13 cellular contexts compared by ENCODE assay signal in genomic region chr20:32227744-32228688, GRCh38. TPM values are rescaled to one million over a fixed set of nuclear protein-coding genes. Genes with fewer than 3 reads are reported as not detected.
DNase-seq lines count a peak whose midpoint lies in the region; ATAC-seq and TF ChIP-seq lines count a peak whose summit lies in the region.
"Had no signal": no experiment of that assay in that cellular context is flagged by ENCODE, and none has a peak within 500 bp of the region (broad histone marks: within the 10 kb centered on the region; RNA-seq: fewer than 3 reads in every experiment).

No MANE protein-coding gene starts in this region.

- H3K4me1 ChIP-seq in liver (ENCODE audit: control insufficient read depth in 4 of 4, insufficient read depth in 4 of 4, low read length in 3 of 4) (peaks cover 7 to 36% (median 24%) of the 10 kb centered on the region in 4 donors), stomach (peaks cover 17 to 49% (median 32%) of the 10 kb centered on the region in 4 donors)
- H3K4me1 ChIP-seq: adrenal gland, tibial artery had no signal

- no peak overlapping the region for H3K9ac ChIP-seq in liver (ENCODE audit: low read depth in 1 of 2, low read length in 2 of 2)

- no peaks in the 10 kb centered on the region for H3K27me3 ChIP-seq in liver (ENCODE audit: control insufficient read depth in 4 of 4, insufficient read depth in 4 of 4, low read length in 3 of 4)
- no peaks in the 10 kb centered on the region for H3K27me3 ChIP-seq in stomach
- H3K27me3 ChIP-seq: adrenal gland, tibial artery had no signal

- ATAC-seq in activated T-cell treated with anti-CD3 and anti-CD28 coated beads, Interleukin-2, amount 50 U/mL, for 4 hours: no peak
- ATAC-seq in HG03442 (IDR thresholded peaks at IDR 0.05; ENCODE audit: unreplicated experiment) (no peak), HG02588 (IDR thresholded peaks at IDR 0.05; ENCODE audit: unreplicated experiment) (no peak)
- ATAC-seq: effector memory CD8-positive, alpha-beta T cell had no signal

- intact Hi-C loops in activated CD4-positive, alpha-beta memory T cell treated with anti-CD3 and anti-CD28 coated beads for 36 hours (cut with micrococcal nuclease): no loop called here
- intact Hi-C loops in stomach (cut with DNase I; ENCODE audit: low total_unique reads): no loop called here

- no peak for DNase-seq in activated T-cell treated with anti-CD3 and anti-CD28 coated beads, Interleukin-2, amount 50 U/mL, for 24 hours
- no peak for DNase-seq in activated T-cell treated with anti-CD3 and anti-CD28 coated beads, Interleukin-2, amount 50 U/mL, for 4 hours
- no peak for DNase-seq in activated CD4-positive, alpha-beta memory T cell treated with anti-CD3 and anti-CD28 coated beads for 36 hours
- peak; percentile 69 for DNase-seq in stomach
- DNase-seq in AML-193 (lab: John Stamatoyannopoulos, UW): no peak
- DNase-seq: effector memory CD8-positive, alpha-beta T cell; stimulated activated CD4-positive, alpha-beta T cell treated with anti-CD3 and anti-CD28 coated beads, Interleukin-4, amount 100 ng/mL, for 24 hours; tibial artery had no signal

- H3K9me3 ChIP-seq in liver (ENCODE audit: control insufficient read depth in 4 of 4, low read length in 3 of 4) (no peaks in the 10 kb centered on the region), stomach (no peaks in the 10 kb centered on the region)
- H3K9me3 ChIP-seq: adrenal gland, tibial artery had no signal

- POLR2A ChIA-PET in activated CD4-positive, alpha-beta memory T cell treated with anti-CD3 and anti-CD28 coated beads for 36 hours (lab: Charles Lee): no interaction called here

- no peak overlapping the region for H3K4me3 ChIP-seq in liver (ENCODE audit: low read depth in 1 of 3, low read length in 3 of 3)
- no peak overlapping the region for H3K4me3 ChIP-seq in stomach
- H3K4me3 ChIP-seq: adrenal gland, tibial artery had no signal

- TF ChIP-seq POLR2A in stomach (IDR thresholded peaks at IDR 0.05): no peak

- peak in 1 of 2 donors; percentile 23 for TF ChIP-seq RAD21 in liver (IDR thresholded peaks at IDR 0.05)

- no peaks in the 10 kb centered on the region for H3K27me3 Mint-ChIP-seq in activated T-cell treated with anti-CD3 and anti-CD28 coated beads, Interleukin-2, amount 50 U/mL, for 24 hours
- no peaks in the 10 kb centered on the region for H3K27me3 Mint-ChIP-seq in activated T-cell treated with anti-CD3 and anti-CD28 coated beads, Interleukin-2, amount 50 U/mL, for 4 hours (ENCODE audit: low read depth)
- H3K27me3 Mint-ChIP-seq in activated CD4-positive, alpha-beta memory T cell treated with anti-CD3 and anti-CD28 coated beads for 36 hours: no peaks in the 10 kb centered on the region
- H3K27me3 Mint-ChIP-seq: effector memory CD8-positive, alpha-beta T cell had no signal

- H3K27ac ChIP-seq in liver (ENCODE audit: low read depth in 1 of 2, low read length in 2 of 2) (peak overlapping the region; percentile 29 to 66), stomach (peak overlapping the region; percentile 38 to 69 (median 53))
- H3K27ac ChIP-seq: adrenal gland, RWPE1, tibial artery had no signal

- CTCF ChIA-PET in activated CD4-positive, alpha-beta memory T cell treated with anti-CD3 and anti-CD28 coated beads for 36 hours (lab: Charles Lee): no interaction called here

- peak overlapping the region; percentile 87 for H3K27ac Mint-ChIP-seq in activated T-cell treated with anti-CD3 and anti-CD28 coated beads, Interleukin-2, amount 50 U/mL, for 24 hours
- H3K27ac Mint-ChIP-seq in activated CD4-positive, alpha-beta memory T cell treated with anti-CD3 and anti-CD28 coated beads for 36 hours: peak overlapping the region; percentile 42

- WGBS in liver: 48% methylated on average over 22 of the region's 22 CpGs
- WGBS in stomach, 5 donors: 48 to 70% (median 59%) methylated on average over 22 of the region's 22 CpGs

- TF ChIP-seq CTCF in liver (IDR thresholded peaks at IDR 0.05; ENCODE audit: low read depth, low read length, missing input control): no peak
- TF ChIP-seq CTCF in stomach (IDR thresholded peaks at IDR 0.05): no peak

- no peaks in the 10 kb centered on the region for H3K9me3 Mint-ChIP-seq in activated T-cell treated with anti-CD3 and anti-CD28 coated beads, Interleukin-2, amount 50 U/mL, for 24 hours
- no peaks in the 10 kb centered on the region for H3K9me3 Mint-ChIP-seq in activated T-cell treated with anti-CD3 and anti-CD28 coated beads, Interleukin-2, amount 50 U/mL, for 4 hours
- no peaks in the 10 kb centered on the region for H3K9me3 Mint-ChIP-seq in activated CD4-positive, alpha-beta memory T cell treated with anti-CD3 and anti-CD28 coated beads for 36 hours
- H3K9me3 Mint-ChIP-seq: effector memory CD8-positive, alpha-beta T cell had no signal

- H3K36me3 Mint-ChIP-seq in activated T-cell treated with anti-CD3 and anti-CD28 coated beads, Interleukin-2, amount 50 U/mL, for 24 hours (ENCODE audit: low read depth): peaks cover 96% of the 10 kb centered on the region
- H3K36me3 Mint-ChIP-seq in activated T-cell treated with anti-CD3 and anti-CD28 coated beads, Interleukin-2, amount 50 U/mL, for 4 hours (ENCODE audit: insufficient read depth): peaks cover 51% of the 10 kb centered on the region
- peaks cover 54% of the 10 kb centered on the region for H3K36me3 Mint-ChIP-seq in activated CD4-positive, alpha-beta memory T cell treated with anti-CD3 and anti-CD28 coated beads for 36 hours

- H3K36me3 ChIP-seq in liver (ENCODE audit: control insufficient read depth in 4 of 4, insufficient read depth in 3 of 4, low read depth in 1 of 4, low read length in 3 of 4) (peaks cover 6 to 34% (median 26%) of the 10 kb centered on the region in 4 donors), stomach (peaks cover 10 to 81% (median 74%) of the 10 kb centered on the region in 4 donors)

- no peak for TF ChIP-seq EP300 in stomach (IDR thresholded peaks at IDR 0.05)

- H3K4me1 Mint-ChIP-seq in activated T-cell treated with anti-CD3 and anti-CD28 coated beads, Interleukin-2, amount 50 U/mL, for 24 hours (ENCODE audit: low read depth): peaks cover 30% of the 10 kb centered on the region
- peaks cover 26% of the 10 kb centered on the region for H3K4me1 Mint-ChIP-seq in activated T-cell treated with anti-CD3 and anti-CD28 coated beads, Interleukin-2, amount 50 U/mL, for 4 hours (ENCODE audit: low read depth)
- H3K4me1 Mint-ChIP-seq in activated CD4-positive, alpha-beta memory T cell treated with anti-CD3 and anti-CD28 coated beads for 36 hours (ENCODE audit: low read depth): peaks cover 35% of the 10 kb centered on the region

- H3K4me3 Mint-ChIP-seq in activated T-cell treated with anti-CD3 and anti-CD28 coated beads, Interleukin-2, amount 50 U/mL, for 24 hours: no peak overlapping the region
- H3K4me3 Mint-ChIP-seq in activated T-cell treated with anti-CD3 and anti-CD28 coated beads, Interleukin-2, amount 50 U/mL, for 4 hours: no peak overlapping the region
- no peak overlapping the region for H3K4me3 Mint-ChIP-seq in activated CD4-positive, alpha-beta memory T cell treated with anti-CD3 and anti-CD28 coated beads for 36 hours
- H3K4me3 Mint-ChIP-seq: effector memory CD8-positive, alpha-beta T cell had no signal

TF ChIP-seq in liver, 16 proteins besides CTCF, POLR2A, EP300 and RAD21:
- peak in 1 of 2 donors; percentile 33 for TF ChIP-seq HNF4A (conservative IDR thresholded peaks at IDR 0.05)
- TF ChIP-seq RXRA (IDR thresholded peaks at IDR 0.05): peak; percentile 51 to 68
- no peak for TF ChIP-seq JUND (IDR thresholded peaks at IDR 0.05)
- TF ChIP-seq TAF1 (conservative IDR thresholded peaks at IDR 0.05): no peak
- peak; percentile 31 for TF ChIP-seq SP1 (IDR thresholded peaks at IDR 0.05)
- TF ChIP-seq FOXA1 (IDR thresholded peaks at IDR 0.05): no peak
- no peak for TF ChIP-seq GABPA (IDR thresholded peaks at IDR 0.05 in 1 of 2, conservative IDR thresholded peaks at IDR 0.05 in 1 of 2)
- peak; percentile 16 for TF ChIP-seq MAX (IDR thresholded peaks at IDR 0.05)
- TF ChIP-seq FOXA2 (IDR thresholded peaks at IDR 0.05): peak; percentile 15
- TF ChIP-seq HNF4G (IDR thresholded peaks at IDR 0.05): no peak

RNA-seq across cellular contexts. Expression of gene POFUT1, which starts 20.3 kb away (rescaled TPM):
- 100 to 1,000 TPM in 1 of 3 donors, 10 to 100 TPM in 2; 85.6 to 113 (median 95.7) TPM for total RNA-seq in activated T-cell treated with anti-CD3 and anti-CD28 coated beads, Interleukin-2, amount 50 U/mL, for 4 hours
- total RNA-seq in activated CD4-positive, alpha-beta memory T cell treated with anti-CD3 and anti-CD28 coated beads for 36 hours: 10 to 100 TPM; 48.4 to 48.5 TPM
- total RNA-seq in liver (10 to 100 TPM; 25.7 to 43.3 TPM), stomach (10 to 100 TPM in 4 of 5 donors, 1 to 10 TPM in 1; 2.3 to 33.8 (median 15.6) TPM)
- polyA plus RNA-seq in liver (10 to 100 TPM; 14.6 to 23.8 TPM), stomach (1 to 10 TPM; 4.9 to 8.2 (median 7.8) TPM)

RNA-seq across cellular contexts. Expression of gene PLAGL2, which starts 20.5 kb away (rescaled TPM):
- total RNA-seq in activated T-cell treated with anti-CD3 and anti-CD28 coated beads, Interleukin-2, amount 50 U/mL, for 4 hours: 100 to 1,000 TPM; 140 to 173 (median 151) TPM
- 10 to 100 TPM; 93.9 to 95.6 TPM for total RNA-seq in activated CD4-positive, alpha-beta memory T cell treated with anti-CD3 and anti-CD28 coated beads for 36 hours
- total RNA-seq in liver (1 to 10 TPM; 1.8 to 7.2 TPM), stomach (10 to 100 TPM in 2 of 5 donors, 1 to 10 TPM in 3; 1.8 to 20.0 (median 7.2) TPM)
- polyA plus RNA-seq in liver (1 to 10 TPM; 1.3 to 1.5 TPM), stomach (1 to 10 TPM; 2.6 to 3.1 (median 3.1) TPM)

RNA-seq across cellular contexts. Expression of gene KIF3B, which starts 49.4 kb away (rescaled TPM):
- total RNA-seq in activated T-cell treated with anti-CD3 and anti-CD28 coated beads, Interleukin-2, amount 50 U/mL, for 4 hours: 10 to 100 TPM; 69.3 to 90.4 (median 78.9) TPM
- total RNA-seq in activated CD4-positive, alpha-beta memory T cell treated with anti-CD3 and anti-CD28 coated beads for 36 hours: 10 to 100 TPM; 38.9 to 39.4 TPM
- total RNA-seq in liver (10 to 100 TPM in 1 of 2 donors, 1 to 10 TPM in 1; 8.3 to 24.2 TPM), stomach (10 to 100 TPM in 4 of 5 donors, 1 to 10 TPM in 1; 5.3 to 29.1 (median 25.7) TPM)
- polyA plus RNA-seq in liver (10 to 100 TPM in 1 of 2 donors, 1 to 10 TPM in 1; 8.6 to 17.2 TPM), stomach (10 to 100 TPM in 2 of 3 donors, 1 to 10 TPM in 1; 7.7 to 23.5 (median 18.5) TPM)

Comparison
In these comparisons a context has a peak if more than half of its experiments do, and no peak if none do; other contexts are left out.
1. RNA of gene PLAGL2, which starts 20.5 kb away (total RNA-seq): 140 to 173 TPM in activated T-cell treated with anti-CD3 and anti-CD28 coated beads, Interleukin-2, amount 50 U/mL, for 4 hours and 93.9 to 95.6 TPM in activated CD4-positive, alpha-beta memory T cell treated with anti-CD3 and anti-CD28 coated beads for 36 hours; 1.8 to 7.2 TPM in liver and 1.8 to 20.0 TPM in stomach; every median in the first group is over 4 times any median in the second.